8 cellular contexts compared by ENCODE assay signal in the genomic region with DNA sequence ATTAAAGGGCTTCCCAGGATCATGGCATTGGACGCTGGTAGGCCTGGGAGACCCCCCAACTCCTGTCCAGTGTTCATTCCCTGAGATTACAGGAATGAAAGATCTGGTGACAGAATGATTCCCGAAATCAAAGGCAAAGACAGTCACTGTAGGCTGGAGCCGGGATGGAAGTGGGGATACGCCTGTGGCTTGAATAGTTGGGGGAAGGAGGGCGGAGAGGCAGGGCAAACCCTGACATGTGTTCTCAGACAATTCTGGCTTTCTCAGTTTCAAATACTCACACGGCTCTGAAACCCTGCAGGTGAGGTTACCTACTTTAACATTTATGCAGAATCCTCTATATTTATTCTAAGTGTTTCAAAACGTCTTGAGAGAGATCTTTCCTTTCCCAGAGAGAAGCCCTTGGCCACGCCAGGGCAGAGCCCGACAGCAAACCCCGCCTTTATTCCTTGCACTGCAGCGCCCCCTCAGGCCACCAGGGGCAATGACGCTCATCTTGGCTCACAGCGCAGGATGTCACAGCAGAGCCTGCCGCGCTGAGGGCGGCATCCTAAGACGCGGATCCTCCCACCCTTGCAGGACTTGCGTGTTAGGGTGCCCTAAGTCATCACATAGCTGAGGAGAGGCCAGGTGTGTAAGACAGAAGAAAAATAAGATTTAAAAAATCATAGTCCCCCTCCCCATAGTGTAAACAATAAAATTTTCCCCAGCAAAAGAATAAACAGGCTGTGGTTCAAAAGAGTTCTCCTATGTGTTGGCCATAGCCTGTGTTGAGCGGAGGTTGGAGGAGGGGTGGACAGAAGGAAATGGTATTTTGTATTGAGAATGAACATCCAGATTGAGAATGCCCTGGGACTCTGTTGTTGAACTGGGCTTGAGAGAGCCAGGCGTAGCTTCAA.
DNase-seq lines count a peak whose midpoint lies in the region; ATAC-seq, FAIRE-seq and TF ChIP-seq lines count a peak whose summit lies in the region.

No MANE protein-coding gene starts in this region.

- 15% methylated on average over 21 of the region's 21 CpGs for WGBS in GM12878 (ENCODE audit: insufficient coverage, insufficient replicate concordance, low lambda C conversion rate, missing lambda C conversion rate)

- in situ Hi-C loops in G401 (cut with HindIII; ENCODE audit: low sequenced_read_pairs) (no loop called here), GM12878 (cut with MboI) (loop anchor here (5.0 kb wide), 2 partner anchors 257 to 552 kb away; no protein-coding TSS in a partner anchor)

- CTCF ChIA-PET in PC-3 (lab: Charles Lee) (no interaction called here), GM12878 (lab: Yijun Ruan, JAX) (interaction anchor here (0.6 to 1.7 kb wide), 16 partner anchors 10 to 997 kb away, joined by 3 to 8 read pairs (median 3); no protein-coding TSS in a partner anchor)

- peak; percentile 83 for TF ChIP-seq RAD21 in GM12878 (IDR thresholded peaks at IDR 0.05; ENCODE audit: insufficient read depth, low read depth, low read length)

- intact Hi-C loops in PC-3 (cut with micrococcal nuclease), result no loop called here
- intact Hi-C loops in GM12878 (cut with micrococcal nuclease; ENCODE audit: unreplicated experiment), result loop anchor here (2.0 to 10.0 kb wide), 6 partner anchors 172 to 557 kb away; partner anchors contain the start of gene NTRK2

- no peak overlapping the region for H3K4me2 ChIP-seq in PC-3 (ENCODE audit: low read length)
- no peak overlapping the region for H3K4me2 ChIP-seq in GM12878 (ENCODE audit: control insufficient read depth, insufficient read depth)

- DNase-seq in G401 (ENCODE audit: low spot score) (peak; percentile 91), HK-2 (ENCODE audit: unreplicated experiment) (peak; percentile 71), PC-3 (peak; percentile 25), GM12878 (ENCODE audit: low read depth, low spot score) (no peak), iPS-NIHi7 (ENCODE audit: extremely low spot score) (peak; percentile 95), SHP77 treated with DMSO at 0.1 percent for 48 hours (lab: John Stamatoyannopoulos, UW) (no peak)
- DNase-seq in stimulated activated CD4-positive, alpha-beta T cell treated with anti-CD3 and anti-CD28 coated beads, Interleukin-12 subunit alpha, Interleukin-12 subunit beta, amount 100 ng/mL, for 48 hours (ENCODE audit: low read depth in 2 of 3, low spot score in 1 of 3), result peak; percentile 30 to 42 (median 32)

- POLR2A ChIA-PET in PC-3 (lab: Charles Lee; ENCODE audit: unreplicated experiment), result no interaction called here
- POLR2A ChIA-PET in GM12878 (lab: Charles Lee), result no interaction called here

- H3K9me3 ChIP-seq in PC-3 (ENCODE audit: low read length), result no peaks in the 10 kb centered on the region
- H3K9me3 ChIP-seq in GM12878 (replicated peaks; ENCODE audit: control insufficient read depth, insufficient read depth, low read length), result no peaks in the 10 kb centered on the region; the same call in 2 of the 3 replicates

- H3K9me2 ChIP-seq in PC-3 (replicated peaks; ENCODE audit: low read length), result no peaks in the 10 kb centered on the region

- SMC1A ChIA-PET in GM12878 (lab: Charles Lee; ENCODE audit: uncharacterized antibody, unreplicated experiment), result interaction anchor here (1.0 to 4.8 kb wide), 5 partner anchors 31 to 256 kb away, joined by 3 to 29 read pairs (median 4); no protein-coding TSS in a partner anchor

- BruUV-seq in PC-3 (replicated peaks; lab: Mats Ljungman, UMichigan) (no TSS peak), GM12878 (replicated peaks; lab: Mats Ljungman, UMichigan) (no TSS peak)

- H3K9ac ChIP-seq in PC-3 (ENCODE audit: low read length), result no peak overlapping the region
- H3K9ac ChIP-seq in GM12878 (ENCODE audit: control insufficient read depth, insufficient read depth, low read length), result no peak overlapping the region

- ATAC-seq in GM21390 (IDR thresholded peaks at IDR 0.05; ENCODE audit: unreplicated experiment) (peak; percentile 99), PC-3 (no peak), GM12878 (peak; percentile 99)

- H3K4me1 ChIP-seq in PC-3 (ENCODE audit: insufficient read depth, low read length) (no peaks in the 10 kb centered on the region), GM12878 (ENCODE audit: control insufficient read depth, insufficient read depth, low read length) (no peaks in the 10 kb centered on the region)

- no peak for TF ChIP-seq POLR2A in GM12878 (IDR thresholded peaks at IDR 0.05; ENCODE audit: low read depth, low read length)

- no peak overlapping the region for H2AFZ ChIP-seq in PC-3 (ENCODE audit: low read length)
- H2AFZ ChIP-seq in GM12878 (ENCODE audit: control insufficient read depth, low read depth, low read length), result no peak overlapping the region

- peak; percentile 31 for FAIRE-seq in GM12878 (lab: Jason Lieb, UNC)

- no peaks in the 10 kb centered on the region for H4K20me1 ChIP-seq in PC-3 (ENCODE audit: low read length)
- no peaks in the 10 kb centered on the region for H4K20me1 ChIP-seq in GM12878 (ENCODE audit: control insufficient read depth, insufficient read depth)

- TF ChIP-seq EP300 in GM12878 (IDR thresholded peaks at IDR 0.05; ENCODE audit: borderline replicate concordance in 1 of 2, control insufficient read depth in 1 of 2, low read depth in 2 of 2, low read length in 2 of 2), result no peak

- H3K79me2 ChIP-seq in PC-3 (ENCODE audit: low read length) (no peaks in the 10 kb centered on the region), GM12878 (ENCODE audit: control insufficient read depth, insufficient read depth, low read length) (no peaks in the 10 kb centered on the region)

- peak; percentile 59 for TF ChIP-seq CTCF in PC-3 (conservative IDR thresholded peaks at IDR 0.05; ENCODE audit: low read depth, low read length)
- peak; percentile 93 to 95 (median 94) for TF ChIP-seq CTCF in GM12878 (IDR thresholded peaks at IDR 0.05 in 2 of 3, conservative IDR thresholded peaks at IDR 0.05 in 1 of 3; ENCODE audit: control insufficient read depth in 2 of 3, extremely low read depth in 1 of 3, insufficient read depth in 1 of 3, low read depth in 3 of 3, low read length in 3 of 3)

- H3K27ac ChIP-seq in PC-3 (ENCODE audit: low read length) (no peak overlapping the region), GM12878 (ENCODE audit: control insufficient read depth, insufficient read depth) (no peak overlapping the region)

- no peaks in the 10 kb centered on the region for H3F3A ChIP-seq in PC-3 (ENCODE audit: low read length, unreplicated experiment)

- H3K4me3 ChIP-seq in PC-3 (ENCODE audit: low read length) (no peak overlapping the region), GM12878 (no peak overlapping the region)

- H3K36me3 ChIP-seq in PC-3 (ENCODE audit: low read depth, low read length) (no peaks in the 10 kb centered on the region), GM12878 (ENCODE audit: control insufficient read depth in 2 of 2, insufficient read depth in 2 of 2, low read length in 1 of 2) (no peaks in the 10 kb centered on the region)

- H3K27me3 ChIP-seq in PC-3 (ENCODE audit: low read length), result no peaks in the 10 kb centered on the region
- H3K27me3 ChIP-seq in GM12878 (replicated peaks in 1 of 2; ENCODE audit: control insufficient read depth in 2 of 2, insufficient read depth in 2 of 2, low read length in 1 of 2), result no peaks in the 10 kb centered on the region

- RAD21 ChIA-PET in GM12878 (lab: Charles Lee; ENCODE audit: unreplicated experiment), result interaction anchor here (0.7 to 1.0 kb wide), 3 partner anchors 256 to 305 kb away, joined by 3 read pairs; no protein-coding TSS in a partner anchor

TF ChIP-seq in GM12878, 131 proteins besides CTCF, POLR2A, EP300 and RAD21 (continues in another document):
- TF ChIP-seq YY1 (IDR thresholded peaks at IDR 0.05; ENCODE audit: low read depth, low read length), result peak; percentile 58; the same call in 1 of the 2 replicates
- 0 out of 4 replicates have a peak, but pooled peaks of 1 of the 2 experiments have one; percentile 20 for TF ChIP-seq BHLHE40 (IDR thresholded peaks at IDR 0.05; ENCODE audit: borderline replicate concordance in 1 of 2, low read depth in 2 of 2, low read length in 1 of 2)
- peak; percentile 65 for TF ChIP-seq CREM (IDR thresholded peaks at IDR 0.05; ENCODE audit: low read depth)
- no peak for TF ChIP-seq ZZZ3 (IDR thresholded peaks at IDR 0.05; ENCODE audit: control insufficient read depth, insufficient read length, low read depth)
- no peak for TF ChIP-seq ZNF217 (IDR thresholded peaks at IDR 0.05)
- TF ChIP-seq SMC3 (IDR thresholded peaks at IDR 0.05; ENCODE audit: borderline replicate concordance, low read length), result peak; percentile 81
- no peak for TF ChIP-seq STAT1 (conservative IDR thresholded peaks at IDR 0.05)
- TF ChIP-seq CHD4 (IDR thresholded peaks at IDR 0.05), result no peak
- peak; percentile 57 for TF ChIP-seq CREB1 (IDR thresholded peaks at IDR 0.05; ENCODE audit: low read depth)
- TF ChIP-seq GABPA (IDR thresholded peaks at IDR 0.05; ENCODE audit: low read depth), result no peak
- no peak for TF ChIP-seq NR2C1 (IDR thresholded peaks at IDR 0.05)
- TF ChIP-seq USF2 (IDR thresholded peaks at IDR 0.05; ENCODE audit: borderline replicate concordance, low read depth, low read length), result no peak
- TF ChIP-seq TAF1 (IDR thresholded peaks at IDR 0.05; ENCODE audit: borderline replicate concordance, low read depth, low read length), result no peak
- no peak for TF ChIP-seq RCOR1 (conservative IDR thresholded peaks at IDR 0.05; ENCODE audit: low read depth, low read length)

Comparison
In these comparisons a context has a peak if more than half of its experiments do, and no peak if none do; other contexts are left out.
1. DNase-seq: peak in G401 (single experiment), HK-2 (single experiment), PC-3 (single experiment), iPS-NIHi7 (single experiment) and stimulated activated CD4-positive, alpha-beta T cell treated with anti-CD3 and anti-CD28 coated beads, Interleukin-12 subunit alpha, Interleukin-12 subunit beta, amount 100 ng/mL, for 48 hours (3 of 3); none in GM12878 (single experiment) and SHP77 treated with DMSO at 0.1 percent for 48 hours (single experiment).